Comparison of ENCODE assay signal across 8 cellular contexts in genomic region chr4:128916832-128917231, GRCh38.
DNase-seq lines count a peak whose midpoint lies in the region; ATAC-seq and TF ChIP-seq lines count a peak whose summit lies in the region.

No MANE protein-coding gene starts in this region.

- in situ Hi-C loops in GM13977 (cut with MboI; ENCODE audit: low pct_unique_long_range_greater_than_20kb, low sequenced_read_pairs, unreplicated experiment) = no loop called here

- DNase-seq in SIG-M5 treated with dmso at 0.1 percent for 504 hours (lab: John Stamatoyannopoulos, UW; ENCODE audit: unreplicated experiment) = peak; percentile 75
- peak; percentile 78 for DNase-seq in pons (ENCODE audit: low spot score)
- no peak for DNase-seq in DMS53 treated with DMSO at 0.1 percent for 48 hours (lab: John Stamatoyannopoulos, UW; ENCODE audit: unreplicated experiment)
- no peak for DNase-seq in GM13977 (ENCODE audit: low spot score)
- no peak for DNase-seq in effector CD4-positive, alpha-beta T cell
- DNase-seq in cerebellar cortex (ENCODE audit: low spot score) = no peak

- peak; percentile 55 for ATAC-seq in GM19025 (IDR thresholded peaks at IDR 0.05; ENCODE audit: low read depth, unreplicated experiment)
- peak; percentile 77 for ATAC-seq in HG02885 (IDR thresholded peaks at IDR 0.05; ENCODE audit: poor library complexity, unreplicated experiment)

- no peak for TF ChIP-seq CTCF in GM13977 (IDR thresholded peaks at IDR 0.05; ENCODE audit: extremely low read depth, insufficient read depth, missing control alignments)

Comparison
In these comparisons a context has a peak if more than half of its experiments do, and no peak if none do; other contexts are left out.
1. DNase-seq: peak in SIG-M5 treated with dmso at 0.1 percent for 504 hours (single experiment) and pons (single experiment); none in DMS53 treated with DMSO at 0.1 percent for 48 hours (single experiment), GM13977 (single experiment), effector CD4-positive, alpha-beta T cell (single experiment) and cerebellar cortex (single experiment).